Comparison of ENCODE assay signal across 9 cellular contexts in the genomic region with DNA sequence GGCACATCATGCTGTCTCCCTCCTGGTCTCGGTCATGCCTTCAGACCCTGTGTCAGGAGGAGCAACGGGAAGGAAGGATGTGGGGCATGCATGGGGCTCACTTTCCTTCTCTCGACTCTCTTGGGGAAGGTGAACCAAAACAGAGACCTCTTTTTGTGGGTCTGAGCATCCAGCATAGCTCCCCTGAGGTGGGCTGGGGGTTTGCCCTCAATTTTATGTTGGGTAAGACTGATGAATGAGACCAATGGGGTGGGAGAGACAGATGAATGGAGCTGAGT. TPM values are rescaled to one million over a fixed set of nuclear protein-coding genes. Genes with fewer than 3 reads are reported as not detected.
DNase-seq lines count a peak whose midpoint lies in the region; ATAC-seq, FAIRE-seq and TF ChIP-seq lines count a peak whose summit lies in the region.
"Had no signal": no experiment of that assay in that cellular context is flagged by ENCODE, and none has a peak within 500 bp of the region (broad histone marks: within the 10 kb centered on the region; RNA-seq: fewer than 3 reads in every experiment).

No MANE protein-coding gene starts in this region.

- DNase-seq in HFFc6 (no peak), SJSA1 (ENCODE audit: low read depth in 1 of 2, low spot score in 2 of 2) (no peak), HepG2 (ENCODE audit: low spot score) (no peak), NCI-H345 (lab: John Stamatoyannopoulos, UW) (no peak), activated gamma-delta T cell (lab: John Stamatoyannopoulos, UW) (no peak), NCI-H82 treated with DMSO at 0.1 percent for 48 hours (lab: John Stamatoyannopoulos, UW; ENCODE audit: unreplicated experiment) (no peak), NCI-H2196 (lab: John Stamatoyannopoulos, UW; ENCODE audit: unreplicated experiment) (no peak)

- intact Hi-C loops in HepG2 (cut with micrococcal nuclease; ENCODE audit: unreplicated experiment): no loop called here

- H3K27ac ChIP-seq in SJSA1 (no peak overlapping the region), HepG2 (ENCODE audit: extremely low read length, insufficient read depth, low read length) (peak overlapping the region; percentile 80)
- H3K27ac ChIP-seq: epithelial cell of prostate had no signal

- BruUV-seq in HepG2 (replicated peaks; lab: Mats Ljungman, UMichigan): no TSS peak

- H3K4me1 ChIP-seq in SJSA1 (replicated peaks) (peaks cover 14% of the 10 kb centered on the region), HepG2 (ENCODE audit: insufficient read depth, low read length) (peaks cover 92% of the 10 kb centered on the region)

- no peak overlapping the region for H2AFZ ChIP-seq in HepG2 (ENCODE audit: low read length)

- in situ Hi-C loops in HepG2 (cut with HindIII; ENCODE audit: extremely low pct_ligation_motif_present, low pct_unique_long_range_greater_than_20kb): no loop called here

- peaks cover 55% of the 10 kb centered on the region for H3K79me2 ChIP-seq in HepG2 (ENCODE audit: insufficient read depth, low read length)

- H3K4me2 ChIP-seq in HepG2 (ENCODE audit: low read depth, low read length): peak overlapping the region; percentile 86

- H3K4me3 Mint-ChIP-seq in HFFc6: peak overlapping the region; percentile 80; the same call in 1 of the 2 replicates

- no peak for TF ChIP-seq POLR2A in HepG2 (IDR thresholded peaks at IDR 0.05; ENCODE audit: insufficient read depth in 1 of 2, low read depth in 2 of 2, low read length in 2 of 2)

- H3K9me3 Mint-ChIP-seq in HFFc6: no peaks in the 10 kb centered on the region

- peaks cover 2% of the 10 kb centered on the region for H3K27me3 Mint-ChIP-seq in HFFc6 (ENCODE audit: insufficient read depth)

- peak overlapping the region; percentile 76 for H3K9ac ChIP-seq in HepG2 (ENCODE audit: insufficient read depth, low read depth, low read length)

- TF ChIP-seq EP300 in HepG2 (IDR thresholded peaks at IDR 0.05; ENCODE audit: low read depth in 2 of 2, low read length in 2 of 2) (no peak), HepG2 (CRISPR knock-in tag; IDR thresholded peaks at IDR 0.05; ENCODE audit: borderline replicate concordance) (no peak)

- peak overlapping the region; percentile 23 for H3K4me3 ChIP-seq in SJSA1
- peak overlapping the region; percentile 69 to 72 (median 72) for H3K4me3 ChIP-seq in HepG2 (replicated peaks in 1 of 3; ENCODE audit: insufficient read depth in 1 of 3, low read depth in 2 of 3, low read length in 3 of 3)

- no peak for TF ChIP-seq RAD21 in HepG2 (CRISPR knock-in tag; IDR thresholded peaks at IDR 0.05)

- ATAC-seq in GM18502 (IDR thresholded peaks at IDR 0.05; ENCODE audit: poor library complexity, unreplicated experiment) (peak; percentile 30), HepG2 (no peak)

- POLR2A ChIA-PET in HepG2 (lab: Yijun Ruan, JAX): interaction anchor here (1.2 to 3.9 kb wide), 6 partner anchors 12 to 74 kb away, joined by 4 to 55 read pairs (median 16); no protein-coding TSS in a partner anchor

- H3K27me3 ChIP-seq in SJSA1 (replicated peaks) (no peaks in the 10 kb centered on the region), HepG2 (ENCODE audit: control insufficient read depth in 1 of 2, insufficient read depth in 2 of 2, low read length in 2 of 2) (no peaks in the 10 kb centered on the region; a peak in 1 of 5 replicates)

- H3K27ac Mint-ChIP-seq in HFFc6: peak overlapping the region; percentile 93; the same call in 1 of the 2 replicates

- H3K4me1 Mint-ChIP-seq in HFFc6 (ENCODE audit: low read depth): peaks cover 67% of the 10 kb centered on the region

- H3K36me3 Mint-ChIP-seq in HFFc6 (ENCODE audit: low read depth): peaks cover 5% of the 10 kb centered on the region; the same call in 1 of the 2 replicates

- CTCF ChIA-PET in HepG2 (lab: Yijun Ruan, JAX; ENCODE audit: low intra/inter-chr PET ratio, low total read pairs): no interaction called here

- 31% methylated on average over 3 of the region's 3 CpGs for WGBS in HepG2 (ENCODE audit: low lambda C conversion rate)

- H3K36me3 ChIP-seq in SJSA1 (no peaks in the 10 kb centered on the region), HepG2 (replicated peaks in 1 of 2; ENCODE audit: control insufficient read depth in 1 of 2, insufficient read depth in 2 of 2, low read length in 2 of 2) (no peaks in the 10 kb centered on the region; a peak in 1 of 5 replicates)

- H4K20me1 ChIP-seq in HepG2 (ENCODE audit: insufficient read depth, low read length): no peaks in the 10 kb centered on the region

- FAIRE-seq in HepG2 (lab: Jason Lieb, UNC): no peak

- TF ChIP-seq CTCF in HFFc6 (IDR thresholded peaks at IDR 0.05): no peak
- TF ChIP-seq CTCF in HepG2 (CRISPR knock-in tag; IDR thresholded peaks at IDR 0.05): no peak

- H3K9me3 ChIP-seq in SJSA1 (replicated peaks) (no peaks in the 10 kb centered on the region), HepG2 (ENCODE audit: low read length) (no peaks in the 10 kb centered on the region)

TF ChIP-seq in HepG2, 621 proteins besides CTCF, POLR2A, EP300 and RAD21:
- TF ChIP-seq FIP1L1 (IDR thresholded peaks at IDR 0.05; ENCODE audit: borderline replicate concordance, insufficient read depth, low read depth, low read length) (no peak), ZNF615 (CRISPR knock-in tag; IDR thresholded peaks at IDR 0.05; ENCODE audit: borderline replicate concordance) (0 out of 2 replicates have a peak, but pooled peaks have one; percentile 28), PAX8 (CRISPR knock-in tag; IDR thresholded peaks at IDR 0.05; ENCODE audit: borderline replicate concordance) (no peak), ZSCAN9 (CRISPR knock-in tag; IDR thresholded peaks at IDR 0.05; ENCODE audit: borderline replicate concordance) (no peak)
- TF ChIP-seq, protein P1, sequence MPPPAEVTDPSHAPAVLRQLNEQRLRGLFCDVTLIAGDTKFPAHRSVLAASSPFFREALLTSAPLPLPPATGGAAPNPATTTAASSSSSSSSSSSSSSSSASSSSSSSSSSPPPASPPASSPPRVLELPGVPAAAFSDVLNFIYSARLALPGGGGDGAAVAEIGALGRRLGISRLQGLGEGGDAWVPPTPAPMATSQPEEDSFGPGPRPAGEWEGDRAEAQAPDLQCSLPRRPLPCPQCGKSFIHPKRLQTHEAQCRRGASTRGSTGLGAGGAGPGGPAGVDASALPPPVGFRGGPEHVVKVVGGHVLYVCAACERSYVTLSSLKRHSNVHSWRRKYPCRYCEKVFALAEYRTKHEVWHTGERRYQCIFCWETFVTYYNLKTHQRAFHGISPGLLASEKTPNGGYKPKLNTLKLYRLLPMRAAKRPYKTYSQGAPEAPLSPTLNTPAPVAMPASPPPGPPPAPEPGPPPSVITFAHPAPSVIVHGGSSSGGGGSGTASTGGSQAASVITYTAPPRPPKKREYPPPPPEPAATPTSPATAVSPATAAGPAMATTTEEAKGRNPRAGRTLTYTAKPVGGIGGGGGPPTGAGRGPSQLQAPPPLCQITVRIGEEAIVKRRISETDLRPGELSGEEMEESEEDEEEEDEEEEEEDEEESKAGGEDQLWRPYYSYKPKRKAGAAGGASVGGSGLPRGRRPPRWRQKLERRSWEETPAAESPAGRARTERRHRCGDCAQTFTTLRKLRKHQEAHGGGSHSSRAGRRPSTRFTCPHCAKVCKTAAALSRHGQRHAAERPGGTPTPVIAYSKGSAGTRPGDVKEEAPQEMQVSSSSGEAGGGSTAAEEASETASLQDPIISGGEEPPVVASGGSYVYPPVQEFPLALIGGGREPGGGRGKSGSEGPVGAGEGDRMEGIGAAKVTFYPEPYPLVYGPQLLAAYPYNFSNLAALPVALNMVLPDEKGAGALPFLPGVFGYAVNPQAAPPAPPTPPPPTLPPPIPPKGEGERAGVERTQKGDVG (CRISPR knock-in tag; IDR thresholded peaks at IDR 0.05; ENCODE audit: borderline replicate concordance): 0 out of 2 replicates have a peak, but pooled peaks have one; percentile 9

RNA-seq across cellular contexts. Expression of gene ACSL5, which starts 2.6 kb away (rescaled TPM):
- total RNA-seq in HFFc6 (2021; fragmentation: NEBNext Ultra II Directional; extraction: Animal tissue kit (Norgen Biotek cat#: 25700)): 1 to 10 TPM in 4 of 6 experiments, under 1 TPM in 2; 0.59 to 5.5 (median 4.9) TPM
- total RNA-seq in SJSA1 (2014; rRNA removed; shearing (Covaris generic)): 1.1 and 3.2 TPM in 2 replicates
- total RNA-seq in HepG2 (2016; rRNA removed; fragmentation: Illumina TruSeq; extraction: Trizol): 32.7 and 56.4 TPM in 2 replicates
- total RNA-seq in HepG2 (2016; cell fraction: cytosol; rRNA removed; fragmentation: Illumina TruSeq; extraction: Trizol; ENCODE audit: low read depth): 7.5 and 7.6 TPM in 2 replicates
- total RNA-seq in HepG2 (2016; cell fraction: insoluble cytoplasmic fraction; rRNA removed; fragmentation: Illumina TruSeq; extraction: Trizol): 31.4 and 60.5 TPM in 2 replicates
- total RNA-seq in HepG2 (2016; cell fraction: membrane; rRNA removed; fragmentation: Illumina TruSeq; extraction: Trizol): 11.4 and 13.4 TPM in 2 replicates
- total RNA-seq in HepG2 (2016; cell fraction: nucleus; rRNA removed; fragmentation: Illumina TruSeq; extraction: Trizol): 67.4 and 69.7 TPM in 2 replicates
- 72.1 and 82.5 TPM in 2 replicates for polyA plus RNA-seq in HepG2 (2011; rRNA removed)
- polyA plus RNA-seq in HepG2 (2011; cell fraction: cytosol; rRNA removed): 46.4 and 61.1 TPM in 2 replicates
- 118 and 139 TPM in 2 replicates for polyA plus RNA-seq in HepG2 (2011; cell fraction: nucleus; rRNA removed)
- polyA plus RNA-seq in HepG2 (2012): 67.2 and 80.7 TPM in 2 replicates
- 3.7 and 4.3 TPM in 2 replicates for polyA plus RNA-seq in HepG2 (2016; cell fraction: cytosol; fragmentation: Illumina TruSeq; extraction: Trizol; ENCODE audit: low read depth)
- 26.4 and 27.5 TPM in 2 replicates for polyA plus RNA-seq in HepG2 (2016; cell fraction: insoluble cytoplasmic fraction; fragmentation: Illumina TruSeq; extraction: Trizol; ENCODE audit: low read depth)
- 6.5 TPM in 2 replicates for polyA plus RNA-seq in HepG2 (2016; cell fraction: membrane; fragmentation: Illumina TruSeq; extraction: Trizol; ENCODE audit: low read depth)
- 88.2 and 99.1 TPM in 2 replicates for polyA plus RNA-seq in HepG2 (2016; cell fraction: nucleus; fragmentation: Illumina TruSeq; extraction: Trizol; ENCODE audit: insufficient read depth, low read depth)
- 45.1 and 203 TPM in 2 replicates for polyA minus RNA-seq in HepG2 (2011; rRNA and poly(A)+ RNA removed; ENCODE audit: low replicate concordance)
- 54.1 and 66.6 TPM in 2 replicates for polyA minus RNA-seq in HepG2 (2011; cell fraction: cytosol; rRNA and poly(A)+ RNA removed)
- 68.9 and 74.5 TPM in 2 replicates for polyA minus RNA-seq in HepG2 (2011; cell fraction: nucleus; rRNA and poly(A)+ RNA removed)
